1 cellular context compared by ENCODE assay signal in the genomic region with DNA sequence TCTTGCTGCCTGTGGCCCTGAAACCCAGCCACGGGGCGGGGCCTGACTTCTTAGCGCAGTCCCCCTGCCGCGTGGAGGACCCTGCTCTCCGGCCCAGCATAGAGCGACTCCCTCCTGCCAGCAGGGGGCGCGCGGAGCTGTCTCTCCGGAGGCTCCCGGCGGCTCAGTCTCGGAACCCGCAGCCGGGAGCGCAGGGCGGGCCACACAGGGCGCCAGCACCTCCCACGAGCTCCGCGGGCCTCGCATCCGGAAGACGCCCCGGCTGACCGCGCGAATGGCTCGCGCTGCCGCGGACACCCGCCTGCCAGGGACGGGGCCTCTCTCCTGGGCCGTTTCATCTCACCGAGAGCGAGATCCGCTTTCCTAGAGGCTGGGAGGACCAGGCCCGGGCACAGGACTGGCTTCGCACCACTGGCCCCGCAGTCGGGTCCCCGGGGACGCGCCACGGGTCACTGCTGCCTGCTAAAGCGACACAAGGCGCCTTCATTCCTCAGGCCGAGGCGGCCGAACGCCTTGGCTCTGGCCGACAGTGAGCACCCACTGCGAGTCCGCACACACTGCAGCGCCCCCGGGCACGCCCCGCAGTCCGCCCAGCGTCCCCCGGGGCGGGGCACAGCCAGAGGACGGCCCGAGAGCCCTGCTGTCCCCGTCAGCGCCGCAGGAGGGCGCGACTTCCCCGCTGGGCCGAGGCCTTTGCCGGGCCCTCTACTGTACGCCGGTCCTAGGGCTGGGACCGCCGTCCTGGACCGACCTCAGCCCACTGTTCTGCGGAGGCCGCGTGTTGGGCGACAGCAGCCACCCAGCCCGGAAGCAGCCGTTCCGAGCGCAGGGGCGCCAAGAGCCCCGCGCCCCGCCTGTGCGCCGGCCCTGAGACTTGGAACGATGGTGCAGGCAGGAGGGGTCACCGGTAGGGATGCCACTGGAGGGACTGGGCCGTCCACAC.
TF ChIP-seq lines count a peak whose summit lies in the region.

No MANE protein-coding gene starts in this region.

TF ChIP-seq in HepG2, 621 proteins besides CTCF, POLR2A, EP300 and RAD21 (continued from another document and continues in another):
- TF ChIP-seq, protein P1, sequence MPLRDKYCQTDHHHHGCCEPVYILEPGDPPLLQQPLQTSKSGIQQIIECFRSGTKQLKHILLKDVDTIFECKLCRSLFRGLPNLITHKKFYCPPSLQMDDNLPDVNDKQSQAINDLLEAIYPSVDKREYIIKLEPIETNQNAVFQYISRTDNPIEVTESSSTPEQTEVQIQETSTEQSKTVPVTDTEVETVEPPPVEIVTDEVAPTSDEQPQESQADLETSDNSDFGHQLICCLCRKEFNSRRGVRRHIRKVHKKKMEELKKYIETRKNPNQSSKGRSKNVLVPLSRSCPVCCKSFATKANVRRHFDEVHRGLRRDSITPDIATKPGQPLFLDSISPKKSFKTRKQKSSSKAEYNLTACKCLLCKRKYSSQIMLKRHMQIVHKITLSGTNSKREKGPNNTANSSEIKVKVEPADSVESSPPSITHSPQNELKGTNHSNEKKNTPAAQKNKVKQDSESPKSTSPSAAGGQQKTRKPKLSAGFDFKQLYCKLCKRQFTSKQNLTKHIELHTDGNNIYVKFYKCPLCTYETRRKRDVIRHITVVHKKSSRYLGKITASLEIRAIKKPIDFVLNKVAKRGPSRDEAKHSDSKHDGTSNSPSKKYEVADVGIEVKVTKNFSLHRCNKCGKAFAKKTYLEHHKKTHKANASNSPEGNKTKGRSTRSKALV (CRISPR knock-in tag; IDR thresholded peaks at IDR 0.05): peak; percentile 89
- TF ChIP-seq ZNF484 (CRISPR knock-in tag; IDR thresholded peaks at IDR 0.05; ENCODE audit: borderline replicate concordance, low read depth) (no peak), ZFP90 (CRISPR knock-in tag; IDR thresholded peaks at IDR 0.05; ENCODE audit: borderline replicate concordance) (peak; percentile 74; the same call in 1 of the 2 replicates), TCF12 (IDR thresholded peaks at IDR 0.05) (no peak), TCF12 (CRISPR knock-in tag; IDR thresholded peaks at IDR 0.05) (0 out of 2 replicates have a peak, but pooled peaks have one; percentile 17), ZSCAN9 (CRISPR knock-in tag; IDR thresholded peaks at IDR 0.05; ENCODE audit: borderline replicate concordance) (no peak), ZNF572 (CRISPR knock-in tag; IDR thresholded peaks at IDR 0.05) (peak; percentile 94), YEATS2 (CRISPR knock-in tag; IDR thresholded peaks at IDR 0.05; ENCODE audit: borderline replicate concordance) (0 out of 2 replicates have a peak, but pooled peaks have one; percentile 55), JARID2 (CRISPR knock-in tag; IDR thresholded peaks at IDR 0.05; ENCODE audit: insufficient replicate concordance) (no peak), SIN3A (IDR thresholded peaks at IDR 0.05; ENCODE audit: borderline replicate concordance, low read depth, low read length) (no peak), ZNF253 (CRISPR knock-in tag; IDR thresholded peaks at IDR 0.05; ENCODE audit: borderline replicate concordance) (0 out of 2 replicates have a peak, but pooled peaks have one; percentile 28), SMYD3 (CRISPR knock-in tag; IDR thresholded peaks at IDR 0.05) (no peak), ZNF441 (CRISPR knock-in tag; IDR thresholded peaks at IDR 0.05; ENCODE audit: borderline replicate concordance) (peak; percentile 72), ZIK1 (CRISPR knock-in tag; IDR thresholded peaks at IDR 0.05; ENCODE audit: borderline replicate concordance, low read depth) (peak; percentile 84; the same call in 1 of the 2 replicates), MAZ (IDR thresholded peaks at IDR 0.05; ENCODE audit: borderline replicate concordance, low read depth, low read length) (peak; percentile 81), MAZ (CRISPR knock-in tag; IDR thresholded peaks at IDR 0.05; ENCODE audit: low read depth) (peak; percentile 86), BHLHE40 (IDR thresholded peaks at IDR 0.05; ENCODE audit: low read length) (peak; percentile 15; the same call in 1 of the 2 replicates), ZNF607 (CRISPR knock-in tag; IDR thresholded peaks at IDR 0.05; ENCODE audit: borderline replicate concordance) (peak; percentile 94; the same call in 1 of the 2 replicates), SMAD3 (CRISPR knock-in tag; IDR thresholded peaks at IDR 0.05) (peak; percentile 8; the same call in 1 of the 2 replicates), NBN (conservative IDR thresholded peaks at IDR 0.05) (no peak), PHF21A (CRISPR knock-in tag; IDR thresholded peaks at IDR 0.05) (peak; percentile 76), WIZ (CRISPR knock-in tag; IDR thresholded peaks at IDR 0.05) (peak; percentile 81; the same call in 1 of the 2 replicates), SP1 (IDR thresholded peaks at IDR 0.05) (no peak), SP1 (CRISPR knock-in tag; IDR thresholded peaks at IDR 0.05) (peak; percentile 55; the same call in 1 of the 2 replicates), ZNF17 (CRISPR knock-in tag; IDR thresholded peaks at IDR 0.05) (0 out of 2 replicates have a peak, but pooled peaks have one; percentile 63), SOX6 (IDR thresholded peaks at IDR 0.05) (no peak), SOX6 (CRISPR knock-in tag; IDR thresholded peaks at IDR 0.05) (peak; percentile 55), ZNF30 (CRISPR knock-in tag; IDR thresholded peaks at IDR 0.05) (peak; percentile 57; the same call in 1 of the 2 replicates), KDM2A (CRISPR knock-in tag; IDR thresholded peaks at IDR 0.05; ENCODE audit: borderline replicate concordance, low read depth) (peak; percentile 78), MAFG (CRISPR knock-in tag; IDR thresholded peaks at IDR 0.05) (0 out of 2 replicates have a peak, but pooled peaks have one; percentile 25), SNAPC2 (CRISPR knock-in tag; IDR thresholded peaks at IDR 0.05) (peak; percentile 88; the same call in 1 of the 2 replicates), AGO2 (optimal IDR thresholded peaks at IDR 0.05; ENCODE audit: low read depth, low read length) (peak; percentile 34), ZNF543 (CRISPR knock-in tag; IDR thresholded peaks at IDR 0.05) (peak; percentile 80), POGZ (CRISPR knock-in tag; IDR thresholded peaks at IDR 0.05) (peak; percentile 58), ESRRA (CRISPR knock-in tag; IDR thresholded peaks at IDR 0.05; ENCODE audit: low read depth) (peak; percentile 53; the same call in 1 of the 2 replicates), YEATS4 (CRISPR knock-in tag; IDR thresholded peaks at IDR 0.05; ENCODE audit: borderline replicate concordance) (peak; percentile 68), TAF1 (CRISPR knock-in tag; IDR thresholded peaks at IDR 0.05) (peak; percentile 45; the same call in 1 of the 2 replicates), ZNF205 (CRISPR knock-in tag; IDR thresholded peaks at IDR 0.05) (no peak; the same call in 1 of the 2 replicates)
- TF ChIP-seq, protein P2, sequence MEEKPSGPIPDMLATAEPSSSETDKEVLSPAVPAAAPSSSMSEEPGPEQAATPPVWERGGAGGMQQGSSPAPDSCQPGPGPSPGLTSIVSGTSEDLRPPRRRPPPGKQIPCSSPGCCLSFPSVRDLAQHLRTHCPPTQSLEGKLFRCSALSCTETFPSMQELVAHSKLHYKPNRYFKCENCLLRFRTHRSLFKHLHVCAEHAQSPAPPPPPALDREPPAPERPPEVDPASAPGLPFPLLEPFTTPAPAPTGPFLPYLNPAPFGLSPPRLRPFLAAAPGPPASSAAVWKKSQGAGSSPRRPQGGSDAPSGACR (CRISPR knock-in tag; IDR thresholded peaks at IDR 0.05): peak; percentile 91
- TF ChIP-seq, protein P3, sequence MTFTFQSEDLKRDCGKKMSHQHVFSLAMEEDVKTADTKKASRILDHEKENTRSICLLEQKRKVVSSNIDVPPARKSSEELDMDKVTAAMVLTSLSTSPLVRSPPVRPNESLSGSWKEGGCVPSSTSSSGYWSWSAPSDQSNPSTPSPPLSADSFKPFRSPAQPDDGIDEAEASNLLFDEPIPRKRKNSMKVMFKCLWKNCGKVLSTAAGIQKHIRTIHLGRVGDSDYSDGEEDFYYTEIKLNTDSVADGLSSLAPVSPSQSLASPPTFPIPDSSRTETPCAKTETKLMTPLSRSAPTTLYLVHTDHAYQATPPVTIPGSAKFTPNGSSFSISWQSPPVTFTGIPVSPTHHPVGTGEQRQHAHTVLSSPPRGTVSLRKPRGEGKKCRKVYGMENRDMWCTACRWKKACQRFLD (CRISPR knock-in tag; IDR thresholded peaks at IDR 0.05; ENCODE audit: borderline replicate concordance): peak; percentile 46; the same call in 1 of the 2 replicates
- TF ChIP-seq, protein P4, sequence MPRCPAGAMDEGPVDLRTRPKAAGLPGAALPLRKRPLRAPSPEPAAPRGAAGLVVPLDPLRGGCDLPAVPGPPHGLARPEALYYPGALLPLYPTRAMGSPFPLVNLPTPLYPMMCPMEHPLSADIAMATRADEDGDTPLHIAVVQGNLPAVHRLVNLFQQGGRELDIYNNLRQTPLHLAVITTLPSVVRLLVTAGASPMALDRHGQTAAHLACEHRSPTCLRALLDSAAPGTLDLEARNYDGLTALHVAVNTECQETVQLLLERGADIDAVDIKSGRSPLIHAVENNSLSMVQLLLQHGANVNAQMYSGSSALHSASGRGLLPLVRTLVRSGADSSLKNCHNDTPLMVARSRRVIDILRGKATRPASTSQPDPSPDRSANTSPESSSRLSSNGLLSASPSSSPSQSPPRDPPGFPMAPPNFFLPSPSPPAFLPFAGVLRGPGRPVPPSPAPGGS (CRISPR knock-in tag; IDR thresholded peaks at IDR 0.05): peak; percentile 96
- TF ChIP-seq, protein P5, sequence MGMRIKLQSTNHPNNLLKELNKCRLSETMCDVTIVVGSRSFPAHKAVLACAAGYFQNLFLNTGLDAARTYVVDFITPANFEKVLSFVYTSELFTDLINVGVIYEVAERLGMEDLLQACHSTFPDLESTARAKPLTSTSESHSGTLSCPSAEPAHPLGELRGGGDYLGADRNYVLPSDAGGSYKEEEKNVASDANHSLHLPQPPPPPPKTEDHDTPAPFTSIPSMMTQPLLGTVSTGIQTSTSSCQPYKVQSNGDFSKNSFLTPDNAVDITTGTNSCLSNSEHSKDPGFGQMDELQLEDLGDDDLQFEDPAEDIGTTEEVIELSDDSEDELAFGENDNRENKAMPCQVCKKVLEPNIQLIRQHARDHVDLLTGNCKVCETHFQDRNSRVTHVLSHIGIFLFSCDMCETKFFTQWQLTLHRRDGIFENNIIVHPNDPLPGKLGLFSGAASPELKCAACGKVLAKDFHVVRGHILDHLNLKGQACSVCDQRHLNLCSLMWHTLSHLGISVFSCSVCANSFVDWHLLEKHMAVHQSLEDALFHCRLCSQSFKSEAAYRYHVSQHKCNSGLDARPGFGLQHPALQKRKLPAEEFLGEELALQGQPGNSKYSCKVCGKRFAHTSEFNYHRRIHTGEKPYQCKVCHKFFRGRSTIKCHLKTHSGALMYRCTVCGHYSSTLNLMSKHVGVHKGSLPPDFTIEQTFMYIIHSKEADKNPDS (CRISPR knock-in tag; IDR thresholded peaks at IDR 0.05): peak; percentile 87
- TF ChIP-seq, protein P6, sequence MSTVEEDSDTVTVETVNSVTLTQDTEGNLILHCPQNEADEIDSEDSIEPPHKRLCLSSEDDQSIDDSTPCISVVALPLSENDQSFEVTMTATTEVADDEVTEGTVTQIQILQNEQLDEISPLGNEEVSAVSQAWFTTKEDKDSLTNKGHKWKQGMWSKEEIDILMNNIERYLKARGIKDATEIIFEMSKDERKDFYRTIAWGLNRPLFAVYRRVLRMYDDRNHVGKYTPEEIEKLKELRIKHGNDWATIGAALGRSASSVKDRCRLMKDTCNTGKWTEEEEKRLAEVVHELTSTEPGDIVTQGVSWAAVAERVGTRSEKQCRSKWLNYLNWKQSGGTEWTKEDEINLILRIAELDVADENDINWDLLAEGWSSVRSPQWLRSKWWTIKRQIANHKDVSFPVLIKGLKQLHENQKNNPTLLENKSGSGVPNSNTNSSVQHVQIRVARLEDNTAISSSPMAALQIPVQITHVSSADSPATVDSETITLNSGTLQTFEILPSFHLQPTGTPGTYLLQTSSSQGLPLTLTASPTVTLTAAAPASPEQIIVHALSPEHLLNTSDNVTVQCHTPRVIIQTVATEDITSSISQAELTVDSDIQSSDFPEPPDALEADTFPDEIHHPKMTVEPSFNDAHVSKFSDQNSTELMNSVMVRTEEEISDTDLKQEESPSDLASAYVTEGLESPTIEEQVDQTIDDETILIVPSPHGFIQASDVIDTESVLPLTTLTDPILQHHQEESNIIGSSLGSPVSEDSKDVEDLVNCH (CRISPR knock-in tag; IDR thresholded peaks at IDR 0.05): no peak
- TF ChIP-seq, protein P7, sequence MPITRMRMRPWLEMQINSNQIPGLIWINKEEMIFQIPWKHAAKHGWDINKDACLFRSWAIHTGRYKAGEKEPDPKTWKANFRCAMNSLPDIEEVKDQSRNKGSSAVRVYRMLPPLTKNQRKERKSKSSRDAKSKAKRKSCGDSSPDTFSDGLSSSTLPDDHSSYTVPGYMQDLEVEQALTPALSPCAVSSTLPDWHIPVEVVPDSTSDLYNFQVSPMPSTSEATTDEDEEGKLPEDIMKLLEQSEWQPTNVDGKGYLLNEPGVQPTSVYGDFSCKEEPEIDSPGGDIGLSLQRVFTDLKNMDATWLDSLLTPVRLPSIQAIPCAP (CRISPR knock-in tag; IDR thresholded peaks at IDR 0.05; ENCODE audit: low read depth): 0 out of 2 replicates have a peak, but pooled peaks have one; percentile 18
- TF ChIP-seq, protein P8, sequence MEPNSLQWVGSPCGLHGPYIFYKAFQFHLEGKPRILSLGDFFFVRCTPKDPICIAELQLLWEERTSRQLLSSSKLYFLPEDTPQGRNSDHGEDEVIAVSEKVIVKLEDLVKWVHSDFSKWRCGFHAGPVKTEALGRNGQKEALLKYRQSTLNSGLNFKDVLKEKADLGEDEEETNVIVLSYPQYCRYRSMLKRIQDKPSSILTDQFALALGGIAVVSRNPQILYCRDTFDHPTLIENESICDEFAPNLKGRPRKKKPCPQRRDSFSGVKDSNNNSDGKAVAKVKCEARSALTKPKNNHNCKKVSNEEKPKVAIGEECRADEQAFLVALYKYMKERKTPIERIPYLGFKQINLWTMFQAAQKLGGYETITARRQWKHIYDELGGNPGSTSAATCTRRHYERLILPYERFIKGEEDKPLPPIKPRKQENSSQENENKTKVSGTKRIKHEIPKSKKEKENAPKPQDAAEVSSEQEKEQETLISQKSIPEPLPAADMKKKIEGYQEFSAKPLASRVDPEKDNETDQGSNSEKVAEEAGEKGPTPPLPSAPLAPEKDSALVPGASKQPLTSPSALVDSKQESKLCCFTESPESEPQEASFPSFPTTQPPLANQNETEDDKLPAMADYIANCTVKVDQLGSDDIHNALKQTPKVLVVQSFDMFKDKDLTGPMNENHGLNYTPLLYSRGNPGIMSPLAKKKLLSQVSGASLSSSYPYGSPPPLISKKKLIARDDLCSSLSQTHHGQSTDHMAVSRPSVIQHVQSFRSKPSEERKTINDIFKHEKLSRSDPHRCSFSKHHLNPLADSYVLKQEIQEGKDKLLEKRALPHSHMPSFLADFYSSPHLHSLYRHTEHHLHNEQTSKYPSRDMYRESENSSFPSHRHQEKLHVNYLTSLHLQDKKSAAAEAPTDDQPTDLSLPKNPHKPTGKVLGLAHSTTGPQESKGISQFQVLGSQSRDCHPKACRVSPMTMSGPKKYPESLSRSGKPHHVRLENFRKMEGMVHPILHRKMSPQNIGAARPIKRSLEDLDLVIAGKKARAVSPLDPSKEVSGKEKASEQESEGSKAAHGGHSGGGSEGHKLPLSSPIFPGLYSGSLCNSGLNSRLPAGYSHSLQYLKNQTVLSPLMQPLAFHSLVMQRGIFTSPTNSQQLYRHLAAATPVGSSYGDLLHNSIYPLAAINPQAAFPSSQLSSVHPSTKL (CRISPR knock-in tag; IDR thresholded peaks at IDR 0.05): peak; percentile 54; the same call in 1 of the 2 replicates
